ENCODE assay signal across 19 cellular contexts in genomic region chr1:61097326-61097725, GRCh38. TPM values are rescaled to one million over a fixed set of nuclear protein-coding genes. Genes with fewer than 3 reads are reported as not detected.
DNase-seq lines count a peak whose midpoint lies in the region; FAIRE-seq and TF ChIP-seq lines count a peak whose summit lies in the region.
"Had no signal": no experiment of that assay in that cellular context is flagged by ENCODE, and none has a peak within 500 bp of the region (broad histone marks: within the 10 kb centered on the region; RNA-seq: fewer than 3 reads in every experiment).

No MANE protein-coding gene starts in this region.

- no peaks in the 10 kb centered on the region for H3K36me3 ChIP-seq in breast epithelium
- no peaks in the 10 kb centered on the region for H3K36me3 ChIP-seq in astrocyte (ENCODE audit: insufficient read depth, low read length)
- H3K36me3 ChIP-seq: tibial nerve had no signal

- POLR2A ChIA-PET in MCF 10A (lab: Yijun Ruan, JAX) = interaction anchor here (0.6 to 3.1 kb wide), 15 partner anchors 9 to 242 kb away, joined by 3 to 25 read pairs (median 6); partner anchors contain the start of gene NFIA

- TF ChIP-seq CTCF in MCF 10A (IDR thresholded peaks at IDR 0.05; ENCODE audit: unreplicated experiment) (no peak), breast epithelium (IDR thresholded peaks at IDR 0.05) (no peak), astrocyte (IDR thresholded peaks at IDR 0.05; ENCODE audit: insufficient read depth, low read depth, low read length) (no peak)

- TF ChIP-seq POLR2A in breast epithelium (IDR thresholded peaks at IDR 0.05) = no peak

- H3K9me3 Mint-ChIP-seq in MCF 10A (ENCODE audit: unreplicated experiment) = no peaks in the 10 kb centered on the region
- H3K9me3 Mint-ChIP-seq in astrocyte (ENCODE audit: unreplicated experiment) = no peaks in the 10 kb centered on the region
- H3K9me3 Mint-ChIP-seq: activated T-cell treated with anti-CD3 and anti-CD28 coated beads, Interleukin-2, amount 50 U/mL, for 72 hours; effector memory CD8-positive, alpha-beta T cell had no signal

- H3K4me1 ChIP-seq in breast epithelium (no peaks in the 10 kb centered on the region), astrocyte (ENCODE audit: insufficient read depth, low read length) (no peaks in the 10 kb centered on the region)

- no peak overlapping the region for H3K4me3 Mint-ChIP-seq in MCF 10A (ENCODE audit: unreplicated experiment)
- H3K4me3 Mint-ChIP-seq in astrocyte (ENCODE audit: unreplicated experiment) = no peak overlapping the region
- H3K4me3 Mint-ChIP-seq: activated T-cell treated with anti-CD3 and anti-CD28 coated beads, Interleukin-2, amount 50 U/mL, for 72 hours; effector memory CD8-positive, alpha-beta T cell had no signal

- H3K27ac ChIP-seq in breast epithelium (no peak overlapping the region), astrocyte (ENCODE audit: low read depth, low read length) (no peak overlapping the region), caudate nucleus (ENCODE audit: low read depth, low read length) (no peak overlapping the region)
- H3K27ac ChIP-seq: hepatocyte had no signal

- H3K27ac Mint-ChIP-seq in MCF 10A (ENCODE audit: low read depth, unreplicated experiment) (no peak overlapping the region), astrocyte (ENCODE audit: unreplicated experiment) (no peak overlapping the region)
- H3K27ac Mint-ChIP-seq: activated T-cell treated with anti-CD3 and anti-CD28 coated beads, Interleukin-2, amount 50 U/mL, for 72 hours; effector memory CD8-positive, alpha-beta T cell had no signal

- no peaks in the 10 kb centered on the region for H4K20me1 ChIP-seq in astrocyte (ENCODE audit: insufficient read depth, low read length)

- H3K27me3 Mint-ChIP-seq in MCF 10A (ENCODE audit: insufficient read depth, unreplicated experiment) (no peaks in the 10 kb centered on the region), astrocyte (ENCODE audit: low read depth, unreplicated experiment) (peaks cover 9% of the 10 kb centered on the region)
- H3K27me3 Mint-ChIP-seq: effector memory CD8-positive, alpha-beta T cell had no signal

- H3K36me3 Mint-ChIP-seq in MCF 10A (ENCODE audit: insufficient read depth, unreplicated experiment) (peaks cover 16% of the 10 kb centered on the region), astrocyte (ENCODE audit: low read depth, unreplicated experiment) (no peaks in the 10 kb centered on the region)

- no peak overlapping the region for H2AFZ ChIP-seq in astrocyte (ENCODE audit: low read depth, low read length)
- H2AFZ ChIP-seq: hepatocyte had no signal

- intact Hi-C loops in MCF 10A (cut with micrococcal nuclease) (no loop called here), breast epithelium (cut with DNase I; ENCODE audit: low total_unique reads) (no loop called here)

- BruUV-seq in MCF 10A (replicated peaks; lab: Mats Ljungman, UMichigan) = no TSS peak

- H3K27me3 ChIP-seq in breast epithelium = no peaks in the 10 kb centered on the region
- no peaks in the 10 kb centered on the region for H3K27me3 ChIP-seq in astrocyte (ENCODE audit: insufficient read depth, low read length)
- H3K27me3 ChIP-seq: hepatocyte, tibial nerve had no signal

- no peak overlapping the region for H3K4me2 ChIP-seq in astrocyte (ENCODE audit: low read length)
- H3K4me2 ChIP-seq: hepatocyte had no signal

- H3K9ac ChIP-seq in astrocyte (ENCODE audit: low read length) = no peak overlapping the region

- H3K4me3 ChIP-seq in breast epithelium (no peak overlapping the region), astrocyte (ENCODE audit: insufficient read depth, low read depth, low read length) (no peak overlapping the region)
- H3K4me3 ChIP-seq: hepatocyte, tibial nerve had no signal

- peak; percentile 55 for DNase-seq in MCF 10A (ENCODE audit: unreplicated experiment)
- no peak for DNase-seq in breast epithelium (ENCODE audit: low spot score in 2 of 2)
- peak; percentile 57 for DNase-seq in astrocyte (ENCODE audit: low read depth)
- peak; percentile 54 for DNase-seq in fibroblast of the conjunctiva (ENCODE audit: low read depth)
- no peak for DNase-seq in caudate nucleus (lab: John Stamatoyannopoulos, UW)
- DNase-seq in COLO829 (ENCODE audit: low spot score) = no peak
- DNase-seq in NCI-H2227 treated with DMSO at 0.1 percent for 48 hours (lab: John Stamatoyannopoulos, UW) = no peak
- DNase-seq in NCI-H2107 (lab: John Stamatoyannopoulos, UW) = no peak
- DNase-seq: activated CD4-positive, alpha-beta T cell treated with anti-CD3 and anti-CD28 coated beads for 48 hours; activated T-cell treated with anti-CD3 and anti-CD28 coated beads, Interleukin-2, amount 50 U/mL, for 72 hours; anterior cingulate cortex; DMS53; effector memory CD8-positive, alpha-beta T cell; Kasumi-1; NCI-H2081 treated with DMSO at 0.1 percent for 48 hours; nucleus accumbens; stimulated activated CD4-positive, alpha-beta T cell treated with anti-CD3 and anti-CD28 coated beads, Interleukin-15, amount 100 ng/mL, for 24 hours had no signal

- no peaks in the 10 kb centered on the region for H3K9me3 ChIP-seq in breast epithelium
- no peaks in the 10 kb centered on the region for H3K9me3 ChIP-seq in astrocyte (ENCODE audit: insufficient read depth, low read depth, low read length)
- H3K9me3 ChIP-seq: tibial nerve had no signal

- peaks cover 55% of the 10 kb centered on the region for H3K4me1 Mint-ChIP-seq in MCF 10A (ENCODE audit: insufficient read depth, unreplicated experiment)
- H3K4me1 Mint-ChIP-seq in astrocyte (ENCODE audit: low read depth, unreplicated experiment) = peaks cover 17% of the 10 kb centered on the region

- no peak for FAIRE-seq in astrocyte (lab: Jason Lieb, UNC)

- no peaks in the 10 kb centered on the region for H3K79me2 ChIP-seq in astrocyte (ENCODE audit: insufficient read depth, low read length)

- CTCF ChIA-PET in MCF 10A (lab: Yijun Ruan, JAX) = interaction anchor here (0.6 to 1.6 kb wide), 3 partner anchors 20 to 119 kb away, joined by 3 to 5 read pairs (median 3); no protein-coding TSS in a partner anchor

RNA-seq across cellular contexts. Expression of gene NFIA, which starts 15.0 kb away (rescaled TPM):
- total RNA-seq in MCF 10A (2022) (47.4 and 54.8 TPM in 2 replicates), breast epithelium (10 to 100 TPM; 54.9 to 87.5 (median 79.6) TPM), astrocyte (4.6 and 7.2 TPM in 2 replicates)

Comparison
In these comparisons a context has a peak if more than half of its experiments do, and no peak if none do; other contexts are left out.
1. DNase-seq: peak in MCF 10A (single experiment), astrocyte (single experiment) and fibroblast of the conjunctiva (single experiment); none in breast epithelium (0 of 2), caudate nucleus (0 of 61), COLO829 (single experiment), NCI-H2227 treated with DMSO at 0.1 percent for 48 hours (single experiment) and NCI-H2107 (single experiment).